ENCODE assay signal across 8 cellular contexts in the genomic region with DNA sequence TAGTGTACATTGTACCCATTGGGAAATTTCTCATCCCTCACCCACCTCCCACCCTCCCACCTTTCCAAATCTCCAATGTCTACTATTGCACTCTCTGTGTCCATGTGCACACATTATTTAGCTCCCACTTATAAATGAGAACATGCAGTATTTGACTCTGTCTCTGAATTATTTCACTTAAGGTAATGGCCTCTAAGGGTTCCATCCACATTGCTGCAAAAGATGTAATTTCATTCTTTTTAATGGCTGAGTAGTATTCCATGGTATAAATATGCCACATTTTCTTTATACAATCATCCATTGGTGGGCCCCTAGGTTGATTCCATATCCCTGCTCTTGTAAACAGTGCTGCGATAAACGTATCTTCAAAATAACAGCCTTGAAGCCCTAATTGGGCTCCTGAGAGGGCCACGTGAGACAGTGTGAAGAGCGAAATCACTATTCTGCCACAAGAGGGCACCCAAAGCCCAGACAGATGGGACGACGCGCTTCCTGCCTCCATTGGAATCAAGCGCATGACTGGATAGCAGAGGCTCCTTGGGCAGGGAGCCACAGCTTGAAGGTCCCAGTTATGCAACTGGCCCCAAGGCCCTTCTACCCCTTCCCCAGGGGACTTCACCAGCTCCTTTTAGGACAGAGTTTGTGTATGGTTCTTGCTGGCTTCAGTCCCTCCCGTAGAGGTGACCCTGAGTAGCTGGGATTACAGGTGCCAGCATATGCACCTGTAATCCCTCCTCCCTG. TPM values are rescaled to one million over a fixed set of nuclear protein-coding genes. Genes with fewer than 3 reads are reported as not detected.
A peak's percentile ranks its signal among the peaks of the same experiment; 100 is the strongest.
DNase-seq lines count a peak whose midpoint lies in the region; ATAC-seq and TF ChIP-seq lines count a peak whose summit lies in the region.

No MANE protein-coding gene starts in this region.

- peak overlapping the region; percentile 33 for H3K27ac ChIP-seq in left ventricle myocardium inferior (replicated peaks)

- H3K27ac Mint-ChIP-seq in T-helper 17 cell, result no peak overlapping the region

- peak; percentile 87 for ATAC-seq in T-helper 17 cell
- ATAC-seq in HG03175 (IDR thresholded peaks at IDR 0.05; ENCODE audit: unreplicated experiment), result no peak

- H3K4me1 Mint-ChIP-seq in T-helper 17 cell, result peaks cover 21% of the 10 kb centered on the region

- DNase-seq in COLO829 (ENCODE audit: low spot score) (peak; percentile 85), H7 (peak; percentile 87), NCI-H2029 treated with DMSO at 0.1 percent for 48 hours (lab: John Stamatoyannopoulos, UW) (peak; percentile 79), T-helper 17 cell (peak; percentile 50 to 64 (median 60)), amniotic stem cell (lab: John Stamatoyannopoulos, UW) (peak; percentile 92), left ventricle myocardium inferior (peak; percentile 79), pulmonary artery endothelial cell (ENCODE audit: low read depth, low spot score) (peak; percentile 77)

- peaks cover 9% of the 10 kb centered on the region for H3K4me1 ChIP-seq in left ventricle myocardium inferior

- H3K4me3 ChIP-seq in H7 (ENCODE audit: insufficient read depth, low read depth, low read length) (no peak overlapping the region), left ventricle myocardium inferior (no peak overlapping the region)

- H3K27me3 ChIP-seq in H7 (ENCODE audit: control insufficient read depth, insufficient read depth, low read length), result no peaks in the 10 kb centered on the region
- peaks cover 4% of the 10 kb centered on the region for H3K27me3 ChIP-seq in left ventricle myocardium inferior (ENCODE audit: low read depth)

- peak; percentile 93 for TF ChIP-seq CTCF in left ventricle myocardium inferior (IDR thresholded peaks at IDR 0.05; ENCODE audit: borderline replicate concordance)

- H3K36me3 ChIP-seq in H7 (replicated peaks; ENCODE audit: control insufficient read depth, insufficient read depth, low read length) (no peaks in the 10 kb centered on the region), left ventricle myocardium inferior (no peaks in the 10 kb centered on the region)

- no peaks in the 10 kb centered on the region for H3K36me3 Mint-ChIP-seq in T-helper 17 cell (ENCODE audit: low read depth)

- H3K4me3 Mint-ChIP-seq in T-helper 17 cell, result no peak overlapping the region

- H3K27me3 Mint-ChIP-seq in T-helper 17 cell, result no peaks in the 10 kb centered on the region

- intact Hi-C loops in left ventricle myocardium inferior (cut with micrococcal nuclease), result loop anchor here (2.0 kb wide), 1 partner anchor 47 kb away; a partner anchor contains a TSS

- H3K9me3 ChIP-seq in T-helper 17 cell (ENCODE audit: control insufficient read depth, low read length, poor library complexity, severe bottlenecking) (no peaks in the 10 kb centered on the region), left ventricle myocardium inferior (replicated peaks) (no peaks in the 10 kb centered on the region)

RNA-seq across cellular contexts. Expression of a gene that starts 21.3 kb away (rescaled TPM):
- not detected in 2 replicates for total RNA-seq in H7 (2014; rRNA removed; shearing (Covaris generic))
- total RNA-seq in T-helper 17 cell (10 to 100 TPM; 66.7 to 76.1 TPM), left ventricle myocardium inferior (0.16 TPM), pulmonary artery endothelial cell (not detected in 2 replicates)

RNA-seq across cellular contexts. Expression of a gene that starts 28.4 kb away (rescaled TPM):
- 0.62 and 1.0 TPM in 2 replicates for total RNA-seq in H7 (2014; rRNA removed; shearing (Covaris generic))
- total RNA-seq in T-helper 17 cell, result 10 to 100 TPM; 19.6 to 23.1 TPM
- 16.4 TPM for total RNA-seq in left ventricle myocardium inferior
- total RNA-seq in pulmonary artery endothelial cell, result 5.4 and 6.5 TPM in 2 replicates

RNA-seq across cellular contexts. Expression of a gene that starts 39.5 kb away (rescaled TPM):
- 2.5 and 3.6 TPM in 2 replicates for total RNA-seq in H7 (2014; rRNA removed; shearing (Covaris generic))
- total RNA-seq in T-helper 17 cell, result 1 to 10 TPM in 1 of 2 donors, under 1 TPM in 1; 0.47 to 1.4 TPM
- 23.5 TPM for total RNA-seq in left ventricle myocardium inferior
- total RNA-seq in pulmonary artery endothelial cell, result 33.6 and 53.1 TPM in 2 replicates

RNA-seq across cellular contexts. Expression of a gene that starts 47.0 kb away (rescaled TPM):
- 23.9 and 26.8 TPM in 2 replicates for total RNA-seq in H7 (2014; rRNA removed; shearing (Covaris generic))
- total RNA-seq in T-helper 17 cell (10 to 100 TPM; 33.1 to 38.5 TPM), left ventricle myocardium inferior (4.2 TPM), pulmonary artery endothelial cell (5.7 and 6.4 TPM in 2 replicates)

RNA-seq across cellular contexts. Expression of a gene that starts 48.1 kb away (rescaled TPM):
- total RNA-seq in H7 (2014; rRNA removed; shearing (Covaris generic)), result 28.5 and 41.7 TPM in 2 replicates
- total RNA-seq in T-helper 17 cell (1 to 10 TPM; 2.1 to 2.8 TPM), left ventricle myocardium inferior (0.22 TPM), pulmonary artery endothelial cell (0.13 TPM in 1 of 2 replicates, not detected in the other)

Comparison
In these comparisons a context has a peak if more than half of its experiments do, and no peak if none do; other contexts are left out.
1. RNA of a gene that starts 21.3 kb away (total RNA-seq): 66.7 to 76.1 TPM in T-helper 17 cell; 0.16 TPM in left ventricle myocardium inferior (single experiment), not detected in H7 and not detected in pulmonary artery endothelial cell; every median in the first group is over 10 times any median in the second.
2. Peak in every context shown above with its lines, with median percentiles within 50 percentile points of each other: DNase-seq.